In genomic region chr7:103076767-103077166, GRCh38 we compare ENCODE assay signal across 16 cellular contexts. TPM values are rescaled to one million over a fixed set of nuclear protein-coding genes. Genes with fewer than 3 reads are reported as not detected.
DNase-seq lines count a peak whose midpoint lies in the region; ATAC-seq and TF ChIP-seq lines count a peak whose summit lies in the region.
"Had no signal": no experiment of that assay in that cellular context is flagged by ENCODE, and none has a peak within 500 bp of the region (broad histone marks: within the 10 kb centered on the region; RNA-seq: fewer than 3 reads in every experiment).

No MANE protein-coding gene starts in this region.

- no peak overlapping the region for H2AFZ ChIP-seq in Karpas-422 (ENCODE audit: low read length)

- no peaks in the 10 kb centered on the region for H3K9me3 ChIP-seq in CD4-positive, alpha-beta memory T cell (ENCODE audit: control insufficient read depth in 1 of 2, low read length in 2 of 2)
- no peaks in the 10 kb centered on the region for H3K9me3 ChIP-seq in Karpas-422 (ENCODE audit: low read length)
- H3K9me3 ChIP-seq in mucosa of descending colon: no peaks in the 10 kb centered on the region
- H3K9me3 ChIP-seq: heart right ventricle, MG63, SJSA1, uterus had no signal

- intact Hi-C loops in CD4-positive, alpha-beta memory T cell (cut with micrococcal nuclease): no loop called here
- intact Hi-C loops in mucosa of descending colon (cut with DNase I, micrococcal nuclease): no loop called here
- intact Hi-C loops in activated T-helper 2 cell treated with anti-CD3 and anti-CD28 coated beads, Interferon-gamma antibody, Interleukin-2, Interleukin-4, amounts not matched to agents 10 μg/mL and 5 μg/mL and 100 μg/mL, durations not matched to agents 14 hours and 24 hours and 36 hours (cut with micrococcal nuclease): loop anchor here (10.0 kb wide), 2 partner anchors 202 to 208 kb away; no protein-coding TSS in a partner anchor

- POLR2A ChIA-PET in CD4-positive, alpha-beta memory T cell (lab: Charles Lee; ENCODE audit: partially characterized antibody): no interaction called here

- no peak for DNase-seq in CD4-positive, alpha-beta memory T cell
- peak; percentile 22 for DNase-seq in Karpas-422
- no peak for DNase-seq in activated naive CD8-positive, alpha-beta T cell treated with anti-CD3 and anti-CD28 coated beads, Interleukin-2, amount 50 U/mL, for 24 hours
- DNase-seq in mucosa of descending colon: no peak
- no peak for DNase-seq in activated T-helper 2 cell treated with anti-CD3 and anti-CD28 coated beads, Interferon-gamma antibody, Interleukin-2, Interleukin-4, amounts not matched to agents 10 μg/mL and 5 μg/mL and 100 μg/mL, durations not matched to agents 14 hours and 24 hours and 36 hours (ENCODE audit: low spot score)
- DNase-seq: central memory CD4-positive, alpha-beta T cell; heart right ventricle; MG63; NCI-H2107; retina; stimulated activated CD4-positive, alpha-beta T cell treated with anti-CD3 and anti-CD28 coated beads, Interleukin-2, amount 100 ng/mL, for 24 hours; uterus had no signal

- H3K27me3 Mint-ChIP-seq in CD4-positive, alpha-beta memory T cell: no peaks in the 10 kb centered on the region
- no peaks in the 10 kb centered on the region for H3K27me3 Mint-ChIP-seq in activated naive CD8-positive, alpha-beta T cell treated with anti-CD3 and anti-CD28 coated beads, Interleukin-2, amount 50 U/mL, for 24 hours
- no peaks in the 10 kb centered on the region for H3K27me3 Mint-ChIP-seq in nephron (ENCODE audit: low read depth)
- H3K27me3 Mint-ChIP-seq in activated T-helper 2 cell treated with anti-CD3 and anti-CD28 coated beads, Interferon-gamma antibody, Interleukin-2, Interleukin-4, amounts not matched to agents 10 μg/mL and 5 μg/mL and 100 μg/mL, durations not matched to agents 14 hours and 24 hours and 36 hours (ENCODE audit: low read depth): peaks cover 2% of the 10 kb centered on the region

- peaks cover 0 to 7% of the 10 kb centered on the region in 2 donors for H3K36me3 Mint-ChIP-seq in CD4-positive, alpha-beta memory T cell
- peaks cover 11% of the 10 kb centered on the region for H3K36me3 Mint-ChIP-seq in activated naive CD8-positive, alpha-beta T cell treated with anti-CD3 and anti-CD28 coated beads, Interleukin-2, amount 50 U/mL, for 24 hours (ENCODE audit: low read depth)
- H3K36me3 Mint-ChIP-seq in nephron (ENCODE audit: low read depth): peaks cover 8% of the 10 kb centered on the region
- H3K36me3 Mint-ChIP-seq in activated T-helper 2 cell treated with anti-CD3 and anti-CD28 coated beads, Interferon-gamma antibody, Interleukin-2, Interleukin-4, amounts not matched to agents 10 μg/mL and 5 μg/mL and 100 μg/mL, durations not matched to agents 14 hours and 24 hours and 36 hours (ENCODE audit: low read depth): peaks cover 27% of the 10 kb centered on the region

- CTCF ChIA-PET in CD4-positive, alpha-beta memory T cell (lab: Charles Lee; ENCODE audit: partially characterized antibody): interaction anchor here (0.5 to 1.0 kb wide), 2 partner anchors 14 to 15 kb away, joined by 3 read pairs; no protein-coding TSS in a partner anchor

- H3K9ac ChIP-seq in Karpas-422 (ENCODE audit: low read length): no peak overlapping the region

- H3K27ac ChIP-seq in CD4-positive, alpha-beta memory T cell (ENCODE audit: low read depth, low read length): no peak overlapping the region
- H3K27ac ChIP-seq in Karpas-422 (ENCODE audit: low read length): no peak overlapping the region
- H3K27ac ChIP-seq: heart right ventricle, HL-60, SJSA1, uterus had no signal

- no peaks in the 10 kb centered on the region for H3K36me3 ChIP-seq in CD4-positive, alpha-beta memory T cell (ENCODE audit: insufficient read depth, low read length)
- no peaks in the 10 kb centered on the region for H3K36me3 ChIP-seq in Karpas-422 (ENCODE audit: insufficient read depth, low read length)
- no peaks in the 10 kb centered on the region for H3K36me3 ChIP-seq in mucosa of descending colon (ENCODE audit: low read depth)
- H3K36me3 ChIP-seq: MG63, SJSA1, uterus had no signal

- TF ChIP-seq CTCF in nephron (IDR thresholded peaks at IDR 0.05; ENCODE audit: unreplicated experiment in 3 of 3) (no peak), mucosa of descending colon (IDR thresholded peaks at IDR 0.05) (no peak)

- peak overlapping the region in 6 of 8 donors; percentile 4 to 98 (median 73) for H3K4me3 Mint-ChIP-seq in CD4-positive, alpha-beta memory T cell
- peak overlapping the region; percentile 96 for H3K4me3 Mint-ChIP-seq in activated naive CD8-positive, alpha-beta T cell treated with anti-CD3 and anti-CD28 coated beads, Interleukin-2, amount 50 U/mL, for 24 hours
- peak overlapping the region; percentile 41 to 99 (median 59) for H3K4me3 Mint-ChIP-seq in nephron
- H3K4me3 Mint-ChIP-seq in activated T-helper 2 cell treated with anti-CD3 and anti-CD28 coated beads, Interferon-gamma antibody, Interleukin-2, Interleukin-4, amounts not matched to agents 10 μg/mL and 5 μg/mL and 100 μg/mL, durations not matched to agents 14 hours and 24 hours and 36 hours (ENCODE audit: low read depth): no peak overlapping the region

- H3K27me3 ChIP-seq in CD4-positive, alpha-beta memory T cell (ENCODE audit: insufficient read depth, low read length): no peaks in the 10 kb centered on the region
- no peaks in the 10 kb centered on the region for H3K27me3 ChIP-seq in Karpas-422 (ENCODE audit: low read length)
- H3K27me3 ChIP-seq: heart right ventricle, MG63, SJSA1, uterus had no signal

- H3K9me2 ChIP-seq in Karpas-422 (replicated peaks; ENCODE audit: insufficient read depth, low read length): no peaks in the 10 kb centered on the region

- H3K79me2 ChIP-seq in Karpas-422 (ENCODE audit: low read length): peaks cover 62% of the 10 kb centered on the region

- H3K4me1 Mint-ChIP-seq in CD4-positive, alpha-beta memory T cell: peaks cover 31 to 50% (median 41%) of the 10 kb centered on the region in 4 donors
- H3K4me1 Mint-ChIP-seq in activated naive CD8-positive, alpha-beta T cell treated with anti-CD3 and anti-CD28 coated beads, Interleukin-2, amount 50 U/mL, for 24 hours: peaks cover 45% of the 10 kb centered on the region
- H3K4me1 Mint-ChIP-seq in nephron: peaks cover 18% of the 10 kb centered on the region
- H3K4me1 Mint-ChIP-seq in activated T-helper 2 cell treated with anti-CD3 and anti-CD28 coated beads, Interferon-gamma antibody, Interleukin-2, Interleukin-4, amounts not matched to agents 10 μg/mL and 5 μg/mL and 100 μg/mL, durations not matched to agents 14 hours and 24 hours and 36 hours (ENCODE audit: low read depth): peaks cover 26% of the 10 kb centered on the region

- H3K9me3 Mint-ChIP-seq in CD4-positive, alpha-beta memory T cell: no peaks in the 10 kb centered on the region
- no peaks in the 10 kb centered on the region for H3K9me3 Mint-ChIP-seq in activated naive CD8-positive, alpha-beta T cell treated with anti-CD3 and anti-CD28 coated beads, Interleukin-2, amount 50 U/mL, for 24 hours
- H3K9me3 Mint-ChIP-seq in nephron: no peaks in the 10 kb centered on the region
- no peaks in the 10 kb centered on the region for H3K9me3 Mint-ChIP-seq in activated T-helper 2 cell treated with anti-CD3 and anti-CD28 coated beads, Interferon-gamma antibody, Interleukin-2, Interleukin-4, amounts not matched to agents 10 μg/mL and 5 μg/mL and 100 μg/mL, durations not matched to agents 14 hours and 24 hours and 36 hours

- peak overlapping the region; percentile 94 for H3K4me2 ChIP-seq in Karpas-422 (ENCODE audit: low read depth, low read length, poor library complexity, severe bottlenecking)

- H3K4me1 ChIP-seq in CD4-positive, alpha-beta memory T cell (ENCODE audit: insufficient read depth, low read length): peaks cover 35% of the 10 kb centered on the region
- H3K4me1 ChIP-seq in Karpas-422 (ENCODE audit: low read length) (peaks cover 30% of the 10 kb centered on the region), mucosa of descending colon (ENCODE audit: low read depth) (peaks cover 24% of the 10 kb centered on the region)
- H3K4me1 ChIP-seq: uterus had no signal

- H3K4me3 ChIP-seq in CD4-positive, alpha-beta memory T cell (ENCODE audit: low read length in 2 of 2): no peak overlapping the region
- H3K4me3 ChIP-seq in Karpas-422 (ENCODE audit: low read length) (peak overlapping the region; percentile 12; the same call in 1 of the 2 replicates), mucosa of descending colon (no peak overlapping the region)

- H4K20me1 ChIP-seq in Karpas-422 (ENCODE audit: insufficient read depth, low read depth, low read length): 0 out of 2 replicates have a peak, but pooled peaks cover 4% of the 10 kb centered on the region

- H3K27ac Mint-ChIP-seq in CD4-positive, alpha-beta memory T cell: peak overlapping the region in 2 of 7 donors; percentile 35 to 92
- H3K27ac Mint-ChIP-seq in activated naive CD8-positive, alpha-beta T cell treated with anti-CD3 and anti-CD28 coated beads, Interleukin-2, amount 50 U/mL, for 24 hours: no peak overlapping the region
- H3K27ac Mint-ChIP-seq in nephron: no peak overlapping the region
- H3K27ac Mint-ChIP-seq in activated T-helper 2 cell treated with anti-CD3 and anti-CD28 coated beads, Interferon-gamma antibody, Interleukin-2, Interleukin-4, amounts not matched to agents 10 μg/mL and 5 μg/mL and 100 μg/mL, durations not matched to agents 14 hours and 24 hours and 36 hours: no peak overlapping the region

- ATAC-seq in activated naive CD8-positive, alpha-beta T cell treated with anti-CD3 and anti-CD28 coated beads, Interleukin-2, amount 50 U/mL, for 24 hours: no peak
- no peak for ATAC-seq in mucosa of descending colon
- ATAC-seq in GM21367 (IDR thresholded peaks at IDR 0.05; ENCODE audit: unreplicated experiment): no peak
- ATAC-seq: heart right ventricle had no signal

RNA-seq across cellular contexts. Expression of gene ARMC10, which starts 1.8 kb away (rescaled TPM):
- 10 to 100 TPM; 28.4 to 28.8 TPM for total RNA-seq in CD4-positive, alpha-beta memory T cell
- 10 to 100 TPM; 42.8 to 54.2 TPM for polyA plus RNA-seq in CD4-positive, alpha-beta memory T cell
- total RNA-seq in Karpas-422 (2014; rRNA removed; shearing (Covaris generic); ENCODE audit: low replicate concordance): 31.5 and 65.6 TPM in 2 replicates
- 10 to 100 TPM; 28.1 to 36.1 (median 32.2) TPM for total RNA-seq in mucosa of descending colon
- 46.9 and 49.1 TPM in 2 replicates for total RNA-seq in activated T-helper 2 cell treated with anti-CD3 and anti-CD28 coated beads, Interferon-gamma antibody, Interleukin-2, Interleukin-4, amounts not matched to agents 10 μg/mL and 5 μg/mL and 100 μg/mL, durations not matched to agents 14 hours and 24 hours and 36 hours

RNA-seq across cellular contexts. Expression of gene FBXL13, which starts 2.2 kb away (rescaled TPM):
- 1 to 10 TPM in 1 of 2 experiments, under 1 TPM in 1; 0.49 to 2.2 TPM for total RNA-seq in CD4-positive, alpha-beta memory T cell
- polyA plus RNA-seq in CD4-positive, alpha-beta memory T cell: under 1 TPM in 1 of 2 donors, not detected in 1; 0.10 TPM
- total RNA-seq in Karpas-422 (2014; rRNA removed; shearing (Covaris generic); ENCODE audit: low replicate concordance): 4.2 and 5.0 TPM in 2 replicates
- total RNA-seq in mucosa of descending colon: 1 to 10 TPM in 1 of 3 donors, under 1 TPM in 2; 0.65 to 1.8 (median 0.78) TPM
- total RNA-seq in activated T-helper 2 cell treated with anti-CD3 and anti-CD28 coated beads, Interferon-gamma antibody, Interleukin-2, Interleukin-4, amounts not matched to agents 10 μg/mL and 5 μg/mL and 100 μg/mL, durations not matched to agents 14 hours and 24 hours and 36 hours: 0.41 and 0.76 TPM in 2 replicates
